9 cellular contexts compared by ENCODE assay signal in genomic region chr15:85704021-85704420, GRCh38.
A peak's percentile ranks its signal among the peaks of the same experiment; 100 is the strongest.
DNase-seq lines count a peak whose midpoint lies in the region; ATAC-seq and TF ChIP-seq lines count a peak whose summit lies in the region.
"Had no signal": no experiment of that assay in that cellular context is flagged by ENCODE, and none has a peak within 500 bp of the region (broad histone marks: within the 10 kb centered on the region; RNA-seq: fewer than 3 reads in every experiment).

No MANE protein-coding gene starts in this region.

- intact Hi-C loops in body of pancreas (cut with DNase I), result no loop called here

- ATAC-seq in body of pancreas (no peak), GM18519 (IDR thresholded peaks at IDR 0.05; ENCODE audit: low FRiP score, unreplicated experiment) (no peak), HG03460 (IDR thresholded peaks at IDR 0.05; ENCODE audit: unreplicated experiment) (no peak)

- H3K27me3 Mint-ChIP-seq in IgD-negative memory B cell (no peaks in the 10 kb centered on the region), osteocyte (ENCODE audit: unreplicated experiment) (no peaks in the 10 kb centered on the region)

- H3K27me3 ChIP-seq in BLaER1 treated with 17β-estradiol and CSF1 and Interleukin-3, amounts not matched to agents 10 nM and 100 nM, result no peaks in the 10 kb centered on the region
- H3K27me3 ChIP-seq in body of pancreas, result no peaks in the 10 kb centered on the region

- H3K9me3 ChIP-seq in BLaER1 treated with 17β-estradiol and CSF1 and Interleukin-3, amounts not matched to agents 10 nM and 100 nM (replicated peaks in 1 of 11), result no peaks in the 10 kb centered on the region
- H3K9me3 ChIP-seq in body of pancreas, result no peaks in the 10 kb centered on the region

- TF ChIP-seq CTCF in body of pancreas (IDR thresholded peaks at IDR 0.05) (no peak), osteocyte (IDR thresholded peaks at IDR 0.05) (no peak)

- H3K36me3 Mint-ChIP-seq in IgD-negative memory B cell (peaks cover 8% of the 10 kb centered on the region), osteocyte (ENCODE audit: unreplicated experiment) (peaks cover 25% of the 10 kb centered on the region)

- TF ChIP-seq POLR2A in body of pancreas (IDR thresholded peaks at IDR 0.05), result no peak

- H3K4me3 Mint-ChIP-seq in IgD-negative memory B cell (peak overlapping the region in 3 of 4 donors; percentile 48 to 90 (median 88)), osteocyte (ENCODE audit: unreplicated experiment) (no peak overlapping the region)

- peaks cover 60 to 85% (median 75%) of the 10 kb centered on the region in 10 experiments for H3K4me1 ChIP-seq in BLaER1 treated with 17β-estradiol and CSF1 and Interleukin-3, amounts not matched to agents 10 nM and 100 nM
- H3K4me1 ChIP-seq in body of pancreas, result peaks cover 69% of the 10 kb centered on the region

- no peak overlapping the region for H3K9ac ChIP-seq in BLaER1 treated with 17β-estradiol and CSF1 and Interleukin-3, amounts not matched to agents 10 nM and 100 nM

- DNase-seq in body of pancreas (peak in 1 of 4 donors; percentile 27), osteocyte (ENCODE audit: extremely low spot score, unreplicated experiment) (no peak), substantia nigra (lab: John Stamatoyannopoulos, UW) (no peak), HT-29 (ENCODE audit: low spot score) (no peak)
- DNase-seq: NCI-H526 treated with DMSO at 0.1 percent for 48 hours had no signal

- peaks cover 0 to 100% (median 10%) of the 10 kb centered on the region in 11 experiments; a peak in 10 of 22 replicates for H4K20me1 ChIP-seq in BLaER1 treated with 17β-estradiol and CSF1 and Interleukin-3, amounts not matched to agents 10 nM and 100 nM

- peak overlapping the region; percentile 79 to 98 (median 93) for H3K27ac Mint-ChIP-seq in IgD-negative memory B cell
- peak overlapping the region; percentile 66 for H3K27ac Mint-ChIP-seq in osteocyte (ENCODE audit: unreplicated experiment)

- H3K4me3 ChIP-seq in BLaER1 treated with 17β-estradiol and CSF1 and Interleukin-3, amounts not matched to agents 10 nM and 100 nM, result no peak overlapping the region
- no peak overlapping the region for H3K4me3 ChIP-seq in body of pancreas

- WGBS in body of pancreas, 2 donors, result 20 to 33% methylated on average over 3 of the region's 3 CpGs

- peaks cover 8 to 93% (median 68%) of the 10 kb centered on the region in 11 experiments for H3K36me3 ChIP-seq in BLaER1 treated with 17β-estradiol and CSF1 and Interleukin-3, amounts not matched to agents 10 nM and 100 nM
- H3K36me3 ChIP-seq in body of pancreas (replicated peaks in 1 of 2; ENCODE audit: insufficient read depth in 1 of 2, low read depth in 2 of 2), result no peaks in the 10 kb centered on the region

- peak overlapping the region in 6 of 11 experiments; percentile 9 to 88 (median 67); a peak in 8 of 22 replicates for H3K4me2 ChIP-seq in BLaER1 treated with 17β-estradiol and CSF1 and Interleukin-3, amounts not matched to agents 10 nM and 100 nM

- H3K9me3 Mint-ChIP-seq in IgD-negative memory B cell (no peaks in the 10 kb centered on the region), osteocyte (ENCODE audit: unreplicated experiment) (no peaks in the 10 kb centered on the region)

- peak overlapping the region in 4 of 11 experiments; percentile 3 to 59 (median 24); a peak in 5 of 22 replicates for H3K27ac ChIP-seq in BLaER1 treated with 17β-estradiol and CSF1 and Interleukin-3, amounts not matched to agents 10 nM and 100 nM
- peak overlapping the region in 3 of 4 donors; percentile 41 to 89 (median 51) for H3K27ac ChIP-seq in body of pancreas
- no peak overlapping the region for H3K27ac ChIP-seq in substantia nigra (ENCODE audit: low read depth, low read length, poor library complexity, severe bottlenecking)

- H3K4me1 Mint-ChIP-seq in IgD-negative memory B cell (peaks cover 74 to 84% (median 82%) of the 10 kb centered on the region in 3 donors), osteocyte (ENCODE audit: unreplicated experiment) (peaks cover 61% of the 10 kb centered on the region)
